17 cellular contexts compared by ENCODE assay signal in genomic region chr20:57199656-57200405, GRCh38.
"Had no signal": no experiment of that assay in that cellular context is flagged by ENCODE, and none has a peak within 500 bp of the region (broad histone marks: within the 10 kb centered on the region; RNA-seq: fewer than 3 reads in every experiment).

No MANE protein-coding gene starts in this region.

- H3K27me3 ChIP-seq: neutrophil, thyroid gland had no signal

- H3K36me3 ChIP-seq: gastroesophageal sphincter, heart right ventricle, neutrophil had no signal

- H3K27ac ChIP-seq: epithelial cell of prostate, gastroesophageal sphincter, heart right ventricle, neutrophil, parathyroid adenoma, thyroid gland had no signal

- H3K4me3 ChIP-seq: gastroesophageal sphincter, heart right ventricle, mucosa of descending colon, thyroid gland had no signal

- DNase-seq: activated CD4-positive, alpha-beta memory T cell treated with anti-CD3 and anti-CD28 coated beads for 36 hours; activated CD4-positive, alpha-beta T cell treated with anti-CD3 and anti-CD28 coated beads for 36 hours; activated effector memory CD4-positive, alpha-beta T cell treated with Interleukin-2 at 50 U/mL for 16 hours; activated naive CD4-positive, alpha-beta T cell treated with anti-CD3 and anti-CD28 coated beads, Interleukin-2, amount 50 U/mL, for 16 hours; activated T-cell treated with anti-CD3 and anti-CD28 coated beads, Interleukin-2, amount 50 U/mL, for 24 hours; dermis blood vessel endothelial cell; heart right ventricle; left colon; mucosa of descending colon; naive thymus-derived CD4-positive, alpha-beta T cell; stimulated activated CD4-positive, alpha-beta T cell treated with anti-CD3 and anti-CD28 coated beads, Interleukin-2, amount 100 ng/mL, for 48 hours; thyroid gland had no signal

- H3K9ac ChIP-seq: parathyroid adenoma had no signal

- H3K4me1 ChIP-seq: gastroesophageal sphincter, parathyroid adenoma, thyroid gland had no signal

- H3K9me3 ChIP-seq: gastroesophageal sphincter, heart right ventricle, mucosa of descending colon, neutrophil, thyroid gland had no signal

- ATAC-seq: activated CD4-positive, alpha-beta T cell treated with anti-CD3 and anti-CD28 coated beads for 36 hours; gastroesophageal sphincter; heart right ventricle; left colon; mucosa of descending colon; naive thymus-derived CD4-positive, alpha-beta T cell; stimulated activated memory B cell treated with anti-CD40 and anti-IgM and Interleukin-4, amounts not matched to agents 10 μg/mL and 1 μg/mL and 100 μg/mL, for 72 hours had no signal
